ENCODE assay signal across 31 cellular contexts in genomic region chr17:22203208-22203715, GRCh38.
"Had no signal": no experiment of that assay in that cellular context is flagged by ENCODE, and none has a peak within 500 bp of the region (broad histone marks: within the 10 kb centered on the region; RNA-seq: fewer than 3 reads in every experiment).

No MANE protein-coding gene starts in this region.

- ATAC-seq: left colon, left ventricle myocardium superior, mucosa of descending colon, right lobe of liver had no signal

- FAIRE-seq: endometrium, frontal cortex had no signal

- H3K9me3 ChIP-seq: neutrophil, right lobe of liver, tibial artery, uterus had no signal

- H3K36me3 Mint-ChIP-seq: memory B cell; mesothelial cell of epicardium; naive B cell; stimulated activated effector memory CD8-positive, alpha-beta T cell treated with anti-CD3 and anti-CD28 coated beads, Interleukin-12 subunit alpha, Interleukin-12 subunit beta, amount 100 ng/mL, for 72 hours had no signal

- H3K27me3 ChIP-seq: neutrophil, right lobe of liver, stomach, tibial artery, upper lobe of left lung, uterus had no signal

- H3K79me2 ChIP-seq: parathyroid adenoma had no signal

- H3K4me1 ChIP-seq: parathyroid adenoma, right lobe of liver, stomach, tibial artery, upper lobe of left lung, uterus had no signal

- H3K27ac Mint-ChIP-seq: effector memory CD8-positive, alpha-beta T cell; immature natural killer cell; memory B cell; mesothelial cell of epicardium; natural killer cell treated with Interleukin-12 subunit alpha and Interleukin-12 subunit beta and Interleukin-15 and Interleukin-18, amount 100 ng/mL, for 72 hours; progenitor cell of endocrine pancreas; stimulated activated effector memory CD8-positive, alpha-beta T cell treated with anti-CD3 and anti-CD28 coated beads, Interleukin-12 subunit alpha, Interleukin-12 subunit beta, amount 100 ng/mL, for 72 hours had no signal

- H2AFZ ChIP-seq: parathyroid adenoma had no signal

- H3K36me3 ChIP-seq: neutrophil, right lobe of liver, stomach, tibial artery, upper lobe of left lung, uterus had no signal

- H3K4me1 Mint-ChIP-seq: immature natural killer cell; memory B cell; mesothelial cell of epicardium; naive B cell; neural crest cell; stimulated activated effector memory CD8-positive, alpha-beta T cell treated with anti-CD3 and anti-CD28 coated beads, Interleukin-12 subunit alpha, Interleukin-12 subunit beta, amount 100 ng/mL, for 72 hours had no signal

- H3K27me3 Mint-ChIP-seq: effector memory CD8-positive, alpha-beta T cell; memory B cell; naive B cell; natural killer cell treated with Interleukin-12 subunit alpha and Interleukin-12 subunit beta and Interleukin-15 and Interleukin-18, amount 100 ng/mL, for 72 hours; progenitor cell of endocrine pancreas had no signal

- H3K4me2 ChIP-seq: smooth muscle cell had no signal

- H3K4me3 ChIP-seq: lung, mucosa of descending colon, right lobe of liver, smooth muscle cell, stomach, tibial artery, upper lobe of left lung, uterus had no signal

- DNase-seq: cortex of kidney; effector memory CD8-positive, alpha-beta T cell; erythroblast; hypothalamus; immature natural killer cell; islet precursor cell; kidney glomerular epithelial cell; left colon; left ventricle myocardium superior; mucosa of descending colon; naive B cell; stimulated activated CD4-positive, alpha-beta T cell treated with anti-CD3 and anti-CD28 coated beads, Interleukin-2, amount 100 ng/mL, for 24 hours; stimulated activated CD4-positive, alpha-beta T cell treated with anti-CD3 and anti-CD28 coated beads, Interleukin-4, amount 100 ng/mL, for 24 hours; stimulated activated naive CD4-positive, alpha-beta T cell treated with Interleukin-2 at 50 U/mL for 16 hours; stomach; tibial artery; uterus had no signal

- H3K27ac ChIP-seq: neutrophil, parathyroid adenoma, right lobe of liver, stomach, tibial artery, upper lobe of left lung, uterus had no signal

- H3K4me3 Mint-ChIP-seq: effector memory CD8-positive, alpha-beta T cell; immature natural killer cell; memory B cell; mesothelial cell of epicardium; naive B cell; natural killer cell treated with Interleukin-12 subunit alpha and Interleukin-12 subunit beta and Interleukin-15 and Interleukin-18, amount 100 ng/mL, for 72 hours; neural crest cell; stimulated activated effector memory CD8-positive, alpha-beta T cell treated with anti-CD3 and anti-CD28 coated beads, Interleukin-12 subunit alpha, Interleukin-12 subunit beta, amount 100 ng/mL, for 72 hours had no signal

- H3K9ac ChIP-seq: parathyroid adenoma had no signal
